Comparison of ENCODE assay signal across 28 cellular contexts in the genomic region with DNA sequence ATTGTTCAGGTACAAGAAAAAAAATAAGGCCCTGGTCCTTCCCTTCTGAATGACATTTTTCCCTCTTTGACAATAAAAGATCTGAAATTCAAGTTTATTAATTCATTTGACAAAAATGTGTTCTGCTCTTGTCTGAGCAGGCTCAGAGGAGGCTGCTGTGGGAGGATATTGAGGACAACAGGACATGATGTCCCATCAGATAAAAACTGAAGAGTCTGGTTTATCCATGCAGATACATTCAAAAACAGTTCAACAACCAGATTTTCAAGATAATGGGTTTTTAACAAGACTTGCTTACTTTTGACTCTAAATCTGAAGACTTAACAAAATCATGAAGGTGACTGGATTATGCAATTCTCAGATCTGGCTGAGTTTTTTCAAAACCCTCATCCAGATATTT. TPM values are rescaled to one million over a fixed set of nuclear protein-coding genes. Genes with fewer than 3 reads are reported as not detected.
"Had no signal": no experiment of that assay in that cellular context is flagged by ENCODE, and none has a peak within 500 bp of the region (broad histone marks: within the 10 kb centered on the region; RNA-seq: fewer than 3 reads in every experiment).

No MANE protein-coding gene starts in this region.

- H3K9me3 ChIP-seq: esophagus squamous epithelium, gastrocnemius medialis, heart right ventricle, left lung, lower lobe of right lung, mucosa of descending colon had no signal

- H3K27ac ChIP-seq: coronary artery, dorsolateral prefrontal cortex, epithelial cell of prostate, esophagus squamous epithelium, gastrocnemius medialis, heart right ventricle, left lung, lower lobe of right lung had no signal

- H3K27me3 ChIP-seq: dorsolateral prefrontal cortex, esophagus squamous epithelium, gastrocnemius medialis, heart right ventricle, left lung had no signal

- H3K4me1 ChIP-seq: esophagus squamous epithelium, gastrocnemius medialis, left lung, lower lobe of right lung had no signal

- H3K4me3 ChIP-seq: coronary artery, dorsolateral prefrontal cortex, esophagus squamous epithelium, gastrocnemius medialis, heart right ventricle, left lung, lower lobe of right lung, mucosa of descending colon had no signal

- ATAC-seq: esophagus mucosa, gastrocnemius medialis, heart right ventricle, left cardiac atrium, left lung, left ventricle myocardium superior, lower lobe of right lung, mucosa of descending colon had no signal

- DNase-seq: dermis blood vessel endothelial cell; dorsolateral prefrontal cortex; effector CD4-positive, alpha-beta T cell; effector memory CD4-positive, alpha-beta T cell; erythroblast; esophagus squamous epithelium; foreskin fibroblast; foreskin melanocyte; gastrocnemius medialis; glutamatergic neuron; heart right ventricle; hippocampal formation; left cardiac atrium; left lung; left ventricle myocardium superior; lower lobe of right lung; mesenchymal stem cell; mucosa of descending colon; naive B cell had no signal

- H3K36me3 ChIP-seq: esophagus squamous epithelium, gastrocnemius medialis, heart right ventricle, left lung, lower lobe of right lung had no signal

RNA-seq across cellular contexts. Expression of a gene that starts 36.9 kb away (rescaled TPM):
- total RNA-seq: dermis blood vessel endothelial cell, dorsolateral prefrontal cortex, esophagus mucosa, esophagus squamous epithelium, glomerular endothelial cell, kidney epithelial cell, left cardiac atrium, left lung, lower lobe of right lung, lung microvascular endothelial cell, mesenteric fat pad, mesothelial cell of epicardium, mucosa of descending colon had no signal
- polyA plus RNA-seq: keratinocyte had no signal
